In genomic region chr13:94192576-94192975, GRCh38 we compare ENCODE assay signal across 9 cellular contexts.
DNase-seq lines count a peak whose midpoint lies in the region; ATAC-seq and TF ChIP-seq lines count a peak whose summit lies in the region.
"Had no signal": no experiment of that assay in that cellular context is flagged by ENCODE, and none has a peak within 500 bp of the region (broad histone marks: within the 10 kb centered on the region; RNA-seq: fewer than 3 reads in every experiment).

No MANE protein-coding gene starts in this region.

- no peaks in the 10 kb centered on the region for H3K9me3 ChIP-seq in lower lobe of right lung
- H3K9me3 ChIP-seq: ovary had no signal

- peak; percentile 9 for DNase-seq in SIG-M5 treated with dmso at 0.1 percent for 504 hours (lab: John Stamatoyannopoulos, UW; ENCODE audit: unreplicated experiment)
- no peak for DNase-seq in SIG-M5 (lab: John Stamatoyannopoulos, UW)
- no peak for DNase-seq in lower lobe of right lung
- no peak for DNase-seq in omental fat pad (ENCODE audit: low spot score)
- no peak for DNase-seq in activated CD4-positive, CD25-positive, alpha-beta regulatory T cell (lab: John Stamatoyannopoulos, UW)
- DNase-seq in T-helper 9 cell, result no peak

- peak; percentile 52 for TF ChIP-seq RAD21 in Ishikawa (IDR thresholded peaks at IDR 0.05; ENCODE audit: low read depth)

- intact Hi-C loops in lower lobe of right lung (cut with DNase I), result no loop called here

- H3K36me3 ChIP-seq in lower lobe of right lung, result no peaks in the 10 kb centered on the region
- H3K36me3 ChIP-seq: ovary had no signal

- no peak for TF ChIP-seq EP300 in Ishikawa (IDR thresholded peaks at IDR 0.05; ENCODE audit: borderline replicate concordance)

- no peak overlapping the region for H3K27ac ChIP-seq in lower lobe of right lung
- H3K27ac ChIP-seq: ovary had no signal

- ATAC-seq in lower lobe of right lung, result peak; percentile 69 to 72
- no peak for ATAC-seq in omental fat pad (ENCODE audit: low FRiP score)

- peak; percentile 25; the same call in 1 of the 2 replicates for TF ChIP-seq CTCF in WI38 (IDR thresholded peaks at IDR 0.05; ENCODE audit: low read depth, low read length)
- peak; percentile 42 for TF ChIP-seq CTCF in lower lobe of right lung (IDR thresholded peaks at IDR 0.05)
- TF ChIP-seq CTCF in omental fat pad (IDR thresholded peaks at IDR 0.05), result no peak

- H3K4me3 ChIP-seq in WI38 (ENCODE audit: low read depth, low read length) (no peak overlapping the region), lower lobe of right lung (no peak overlapping the region)
- H3K4me3 ChIP-seq: ovary had no signal

- H3K27me3 ChIP-seq in lower lobe of right lung (ENCODE audit: low read depth), result no peaks in the 10 kb centered on the region
- H3K27me3 ChIP-seq: ovary had no signal

- no peaks in the 10 kb centered on the region for H3K4me1 ChIP-seq in lower lobe of right lung

TF ChIP-seq in Ishikawa, 13 proteins besides CTCF, POLR2A, EP300 and RAD21:
- TF ChIP-seq ZBTB7A (IDR thresholded peaks at IDR 0.05; ENCODE audit: low read depth) (no peak), TCF12 (IDR thresholded peaks at IDR 0.05; ENCODE audit: low read depth) (no peak), FOXM1 (IDR thresholded peaks at IDR 0.05; ENCODE audit: borderline replicate concordance, low read depth) (no peak), CREB1 (IDR thresholded peaks at IDR 0.05; ENCODE audit: low read depth) (no peak), MAX (IDR thresholded peaks at IDR 0.05) (no peak), NFIC (IDR thresholded peaks at IDR 0.05) (no peak), CEBPB (IDR thresholded peaks at IDR 0.05) (no peak), USF1 (IDR thresholded peaks at IDR 0.05) (no peak), REST (IDR thresholded peaks at IDR 0.05; ENCODE audit: low read depth) (no peak), YY1 (IDR thresholded peaks at IDR 0.05; ENCODE audit: low read depth) (no peak), TAF1 (IDR thresholded peaks at IDR 0.05; ENCODE audit: low read depth) (no peak), EGR1 (IDR thresholded peaks at IDR 0.05) (no peak), TEAD4 (IDR thresholded peaks at IDR 0.05) (no peak)

Comparison
In these comparisons a context has a peak if more than half of its experiments do, and no peak if none do; other contexts are left out.
1. CTCF ChIP-seq: peak in WI38 (single experiment) and lower lobe of right lung (single experiment); none in omental fat pad (0 of 3).